8 cellular contexts compared by ENCODE assay signal in the genomic region with DNA sequence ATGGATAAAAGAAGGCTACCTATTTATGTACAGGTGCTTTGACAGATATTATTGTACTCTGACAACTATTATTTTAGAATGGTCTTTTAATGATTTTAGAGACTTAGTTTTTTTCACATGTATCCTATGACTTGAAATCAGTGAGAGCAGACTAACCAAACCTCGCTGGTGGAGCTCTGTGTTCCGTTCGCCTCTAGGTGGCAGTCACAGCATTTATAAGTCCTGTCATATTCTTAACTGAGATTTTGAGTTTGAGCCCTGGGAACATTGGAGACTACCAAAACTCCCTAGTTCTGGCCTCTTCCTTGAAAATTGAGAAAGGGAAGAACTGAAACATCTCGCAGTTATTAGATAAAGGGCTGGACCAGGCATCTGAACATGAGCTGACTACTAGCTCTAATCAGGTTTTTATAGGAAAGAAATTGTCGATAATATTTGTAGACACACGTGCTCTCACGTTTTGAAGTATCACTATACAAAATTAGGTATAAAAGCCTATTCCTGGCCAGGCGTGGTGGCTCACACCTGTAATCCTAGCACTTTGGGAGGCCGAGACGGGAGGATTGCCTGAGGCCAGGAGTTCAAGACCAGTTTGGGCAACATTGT. TPM values are rescaled to one million over a fixed set of nuclear protein-coding genes. Genes with fewer than 3 reads are reported as not detected.
DNase-seq lines count a peak whose midpoint lies in the region; ATAC-seq and TF ChIP-seq lines count a peak whose summit lies in the region.

No MANE protein-coding gene starts in this region.

- TF ChIP-seq RAD21 in SK-N-SH (IDR thresholded peaks at IDR 0.05; ENCODE audit: low read length): peak; percentile 85

- no peak overlapping the region for H3K4me2 ChIP-seq in SK-N-SH

- CTCF ChIA-PET in SK-N-SH (lab: Yijun Ruan, JAX): interaction anchor here (0.6 to 8.4 kb wide), 85 partner anchors 9 to 991 kb away, joined by 3 to 270 read pairs (median 4); a partner anchor contains a TSS

- no peak for TF ChIP-seq EP300 in SK-N-SH (IDR thresholded peaks at IDR 0.05; ENCODE audit: borderline replicate concordance in 1 of 2, low read depth in 1 of 2, low read length in 1 of 2)

- H3K79me2 ChIP-seq in SK-N-SH (ENCODE audit: insufficient read depth): no peaks in the 10 kb centered on the region

- 54% methylated on average over 10 of the region's 10 CpGs for WGBS in SK-N-SH (ENCODE audit: low lambda C conversion rate)
- 49 to 50% methylated on average over 10 of the region's 10 CpGs for WGBS in aorta, 2 donors

- no peaks in the 10 kb centered on the region for H3K4me1 Mint-ChIP-seq in glutamatergic neuron (ENCODE audit: low read depth, unreplicated experiment)

- H3K4me3 Mint-ChIP-seq in glutamatergic neuron (ENCODE audit: unreplicated experiment): no peak overlapping the region

- H3K36me3 ChIP-seq in GM06990 (ENCODE audit: control insufficient read depth, insufficient read depth, low read length) (no peaks in the 10 kb centered on the region; the same call in 1 of the 2 replicates), SK-N-SH (replicated peaks in 1 of 2; ENCODE audit: control insufficient read depth in 1 of 2, insufficient read depth in 2 of 2, low read length in 1 of 2) (peaks cover 3 to 32% of the 10 kb centered on the region in 2 experiments), aorta (ENCODE audit: control insufficient read depth in 1 of 2, insufficient read depth in 2 of 2, low read length in 1 of 2) (no peaks in the 10 kb centered on the region)

- H3F3A ChIP-seq in SK-N-SH (replicated peaks; ENCODE audit: insufficient read depth): peaks cover 14% of the 10 kb centered on the region

- H3K27me3 ChIP-seq in GM06990 (replicated peaks; ENCODE audit: control insufficient read depth, insufficient read depth, low read length) (no peaks in the 10 kb centered on the region), SK-N-SH (ENCODE audit: insufficient read depth) (no peaks in the 10 kb centered on the region), aorta (ENCODE audit: control insufficient read depth in 1 of 2, insufficient read depth in 2 of 2, low read length in 1 of 2) (no peaks in the 10 kb centered on the region)

- peak; percentile 81 for TF ChIP-seq CTCF in GM06990 (IDR thresholded peaks at IDR 0.05; ENCODE audit: insufficient read depth, low read length, poor library complexity, severe bottlenecking)
- peak; percentile 90 for TF ChIP-seq CTCF in SK-N-SH (IDR thresholded peaks at IDR 0.05)
- peak; percentile 77 for TF ChIP-seq CTCF in glutamatergic neuron (IDR thresholded peaks at IDR 0.05; ENCODE audit: partially characterized antibody, unreplicated experiment)

- no peaks in the 10 kb centered on the region for H3K9me3 ChIP-seq in SK-N-SH
- no peaks in the 10 kb centered on the region for H3K9me3 ChIP-seq in aorta (ENCODE audit: control insufficient read depth, low read length)

- DNase-seq in GM06990 (ENCODE audit: extremely low read depth, insufficient read length) (peak; percentile 35), NAMALWA (ENCODE audit: low spot score) (peak; percentile 71), SK-N-SH (peak; percentile 52), glutamatergic neuron (peak; percentile 70), posterior vena cava (ENCODE audit: low spot score) (peak; percentile 87), aorta (peak; percentile 79 to 82)
- DNase-seq in activated naive CD4-positive, alpha-beta T cell treated with anti-CD3 and anti-CD28 coated beads, Interleukin-2, amount 50 U/mL, for 72 hours (ENCODE audit: low spot score in 2 of 2): peak in 1 of 2 donors; percentile 65

- no peak overlapping the region for H3K27ac ChIP-seq in SK-N-SH (ENCODE audit: low read depth in 2 of 2, low read length in 1 of 2)
- no peak overlapping the region for H3K27ac ChIP-seq in aorta (ENCODE audit: low read depth in 1 of 2, low read length in 2 of 2)

- H3K36me3 Mint-ChIP-seq in activated naive CD4-positive, alpha-beta T cell treated with anti-CD3 and anti-CD28 coated beads, Interleukin-2, amount 50 U/mL, for 72 hours: no peaks in the 10 kb centered on the region
- no peaks in the 10 kb centered on the region for H3K36me3 Mint-ChIP-seq in glutamatergic neuron (ENCODE audit: unreplicated experiment)

- POLR2A ChIA-PET in SK-N-SH (lab: Yijun Ruan, JAX): interaction anchor here (0.7 to 1.1 kb wide), 2 partner anchors 64 to 273 kb away, joined by 3 to 5 read pairs; no protein-coding TSS in a partner anchor

- no peaks in the 10 kb centered on the region for H3K9me2 ChIP-seq in SK-N-SH

- H3K4me1 ChIP-seq in SK-N-SH (ENCODE audit: control insufficient read depth in 1 of 2, insufficient read depth in 2 of 2, low read depth in 1 of 2, low read length in 1 of 2) (peaks cover 6 to 11% of the 10 kb centered on the region in 2 experiments; a peak in 3 of 4 replicates), aorta (ENCODE audit: control insufficient read depth in 1 of 2, insufficient read depth in 2 of 2, low read length in 2 of 2) (peaks cover 0 to 5% of the 10 kb centered on the region in 2 donors)

- H2AFZ ChIP-seq in SK-N-SH (ENCODE audit: low read depth): no peak overlapping the region

- H3K4me3 ChIP-seq in GM06990 (replicated peaks; ENCODE audit: low read depth, low read length) (no peak overlapping the region), SK-N-SH (ENCODE audit: low read depth in 2 of 2, low read length in 1 of 2) (no peak overlapping the region; a peak in 1 of 4 replicates), aorta (ENCODE audit: low read length in 2 of 2) (no peak overlapping the region)

- H3K27ac Mint-ChIP-seq in activated naive CD4-positive, alpha-beta T cell treated with anti-CD3 and anti-CD28 coated beads, Interleukin-2, amount 50 U/mL, for 72 hours: no peak overlapping the region
- no peak overlapping the region for H3K27ac Mint-ChIP-seq in glutamatergic neuron (ENCODE audit: unreplicated experiment)

- no peaks in the 10 kb centered on the region for H3K9me3 Mint-ChIP-seq in activated naive CD4-positive, alpha-beta T cell treated with anti-CD3 and anti-CD28 coated beads, Interleukin-2, amount 50 U/mL, for 72 hours
- H3K9me3 Mint-ChIP-seq in glutamatergic neuron (ENCODE audit: unreplicated experiment): no peaks in the 10 kb centered on the region

- ATAC-seq in activated naive CD4-positive, alpha-beta T cell treated with anti-CD3 and anti-CD28 coated beads, Interleukin-2, amount 50 U/mL, for 72 hours: peak; percentile 47 to 65
- ATAC-seq in aorta (ENCODE audit: low FRiP score) (peak; percentile 87), HG02678 (IDR thresholded peaks at IDR 0.05; ENCODE audit: unreplicated experiment) (no peak)

- intact Hi-C loops in posterior vena cava (cut with DNase I) (no loop called here), aorta (cut with DNase I) (loop anchor here (5.0 to 10.0 kb wide), 2 partner anchors 643 to 645 kb away; no protein-coding TSS in a partner anchor)

- no peaks in the 10 kb centered on the region for H4K20me1 ChIP-seq in SK-N-SH (ENCODE audit: insufficient read depth)

- no peak overlapping the region for H3K9ac ChIP-seq in SK-N-SH

- no peaks in the 10 kb centered on the region for H3K27me3 Mint-ChIP-seq in glutamatergic neuron (ENCODE audit: unreplicated experiment)

TF ChIP-seq in SK-N-SH, 30 proteins besides CTCF, POLR2A, EP300 and RAD21:
- no peak for TF ChIP-seq GABPA (IDR thresholded peaks at IDR 0.05; ENCODE audit: low read depth)
- TF ChIP-seq, protein P1, sequence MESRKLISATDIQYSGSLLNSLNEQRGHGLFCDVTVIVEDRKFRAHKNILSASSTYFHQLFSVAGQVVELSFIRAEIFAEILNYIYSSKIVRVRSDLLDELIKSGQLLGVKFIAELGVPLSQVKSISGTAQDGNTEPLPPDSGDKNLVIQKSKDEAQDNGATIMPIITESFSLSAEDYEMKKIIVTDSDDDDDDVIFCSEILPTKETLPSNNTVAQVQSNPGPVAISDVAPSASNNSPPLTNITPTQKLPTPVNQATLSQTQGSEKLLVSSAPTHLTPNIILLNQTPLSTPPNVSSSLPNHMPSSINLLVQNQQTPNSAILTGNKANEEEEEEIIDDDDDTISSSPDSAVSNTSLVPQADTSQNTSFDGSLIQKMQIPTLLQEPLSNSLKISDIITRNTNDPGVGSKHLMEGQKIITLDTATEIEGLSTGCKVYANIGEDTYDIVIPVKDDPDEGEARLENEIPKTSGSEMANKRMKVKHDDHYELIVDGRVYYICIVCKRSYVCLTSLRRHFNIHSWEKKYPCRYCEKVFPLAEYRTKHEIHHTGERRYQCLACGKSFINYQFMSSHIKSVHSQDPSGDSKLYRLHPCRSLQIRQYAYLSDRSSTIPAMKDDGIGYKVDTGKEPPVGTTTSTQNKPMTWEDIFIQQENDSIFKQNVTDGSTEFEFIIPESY (IDR thresholded peaks at IDR 0.05; ENCODE audit: borderline replicate concordance, low read depth): no peak
- peak; percentile 71 for TF ChIP-seq SMC3 (IDR thresholded peaks at IDR 0.05; ENCODE audit: low read depth, low read length)

RNA-seq across cellular contexts. Expression of a gene that starts 48.3 kb away (rescaled TPM):
- 9.6 and 11.7 TPM in 2 replicates for polyA plus RNA-seq in SK-N-SH (2012; rRNA removed)
- 9.0 and 9.2 TPM in 2 replicates for polyA plus RNA-seq in SK-N-SH (2012; cell fraction: cytosol; rRNA removed)
- 14.5 and 18.5 TPM in 2 replicates for polyA plus RNA-seq in SK-N-SH (2012; cell fraction: nucleus; rRNA removed)
- 10 to 100 TPM; 36.6 TPM for total RNA-seq in activated naive CD4-positive, alpha-beta T cell treated with anti-CD3 and anti-CD28 coated beads, Interleukin-2, amount 50 U/mL, for 72 hours
- total RNA-seq in glutamatergic neuron (ENCODE audit: unreplicated experiment): 43.1 TPM
- 10 to 100 TPM; 26.9 to 28.5 TPM for total RNA-seq in posterior vena cava
- total RNA-seq in aorta: 10 to 100 TPM; 27.5 to 40.8 TPM
- polyA plus RNA-seq in aorta: 10 to 100 TPM in 1 of 2 donors, 1 to 10 TPM in 1; 7.7 to 18.2 TPM

RNA-seq across cellular contexts. Expression of a gene that starts 48.6 kb away (rescaled TPM):
- 14.8 and 17.0 TPM in 2 replicates for polyA plus RNA-seq in SK-N-SH (2012; rRNA removed)
- 16.7 and 16.9 TPM in 2 replicates for polyA plus RNA-seq in SK-N-SH (2012; cell fraction: cytosol; rRNA removed)
- 3.1 and 3.9 TPM in 2 replicates for polyA plus RNA-seq in SK-N-SH (2012; cell fraction: nucleus; rRNA removed)
- 10 to 100 TPM; 20.2 to 25.5 TPM for total RNA-seq in activated naive CD4-positive, alpha-beta T cell treated with anti-CD3 and anti-CD28 coated beads, Interleukin-2, amount 50 U/mL, for 72 hours
- total RNA-seq in glutamatergic neuron (ENCODE audit: unreplicated experiment): 16.2 TPM
- 1 to 10 TPM; 6.7 to 9.4 TPM for total RNA-seq in posterior vena cava
- 10 to 100 TPM; 10.4 to 11.5 TPM for total RNA-seq in aorta
- polyA plus RNA-seq in aorta: 10 to 100 TPM; 10.9 to 11.9 TPM

Comparison
In these comparisons a context has a peak if more than half of its experiments do, and no peak if none do; other contexts are left out.
1. intact Hi-C loops: an anchor here in aorta (5.0 to 10.0 kb wide); none called in posterior vena cava.